9 cellular contexts compared by ENCODE assay signal in the genomic region with DNA sequence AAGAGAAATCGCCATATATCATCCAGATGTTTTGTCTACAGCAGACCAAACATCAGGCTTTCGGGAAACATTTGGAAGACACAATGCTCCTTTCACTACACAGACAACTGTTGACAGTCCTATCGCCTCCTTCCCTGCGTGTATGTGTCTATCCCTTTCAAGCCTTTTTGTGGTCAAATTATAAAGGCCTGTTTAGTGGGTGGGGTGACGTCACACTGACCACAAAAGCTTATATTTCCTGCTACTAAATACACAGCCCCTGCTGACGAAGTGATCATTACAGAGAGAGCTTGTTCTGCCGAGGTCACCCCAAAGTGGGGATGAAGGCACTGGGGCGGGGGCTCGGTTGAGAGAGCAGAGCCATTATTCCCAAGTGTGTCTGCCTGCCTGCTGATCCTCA.
DNase-seq lines count a peak whose midpoint lies in the region; ATAC-seq, FAIRE-seq and TF ChIP-seq lines count a peak whose summit lies in the region.
"Had no signal": no experiment of that assay in that cellular context is flagged by ENCODE, and none has a peak within 500 bp of the region (broad histone marks: within the 10 kb centered on the region; RNA-seq: fewer than 3 reads in every experiment).

No MANE protein-coding gene starts in this region.

- DNase-seq in H4 (ENCODE audit: low spot score) (peak; percentile 98), NCI-H460 (ENCODE audit: extremely low read depth, low read depth) (peak; percentile 32), GM12878 (ENCODE audit: low read depth, low spot score) (no peak), ACHN (no peak)
- DNase-seq: left cardiac atrium had no signal

- no peak overlapping the region for H3K9ac ChIP-seq in GM12878 (ENCODE audit: control insufficient read depth, insufficient read depth, low read length)

- no peaks in the 10 kb centered on the region for H3K79me2 ChIP-seq in GM12878 (ENCODE audit: control insufficient read depth, insufficient read depth, low read length)

- SMC1A ChIA-PET in GM12878 (lab: Charles Lee; ENCODE audit: uncharacterized antibody, unreplicated experiment) = interaction anchor here (0.9 to 1.1 kb wide), 2 partner anchors 17 to 57 kb away, joined by 3 read pairs; no protein-coding TSS in a partner anchor

- FAIRE-seq in GM12878 (lab: Jason Lieb, UNC) = no peak

- RAD21 ChIA-PET in GM12878 (lab: Charles Lee; ENCODE audit: unreplicated experiment) = interaction anchor here (0.6 kb wide), 1 partner anchor 348 kb away, joined by 4 read pairs; no protein-coding TSS in a partner anchor

- no peaks in the 10 kb centered on the region for H3K36me3 ChIP-seq in GM12878 (ENCODE audit: control insufficient read depth in 2 of 2, insufficient read depth in 2 of 2, low read length in 1 of 2)
- no peaks in the 10 kb centered on the region for H3K36me3 ChIP-seq in neuron (ENCODE audit: insufficient read depth, low read length)

- H2AFZ ChIP-seq in GM12878 (ENCODE audit: control insufficient read depth, low read depth, low read length) (no peak overlapping the region), neuron (ENCODE audit: low read depth, low read length) (peak overlapping the region; percentile 6)

- H3K4me2 ChIP-seq in GM12878 (ENCODE audit: control insufficient read depth, insufficient read depth) = no peak overlapping the region

- TF ChIP-seq CTCF in GM12878 (IDR thresholded peaks at IDR 0.05 in 2 of 3, conservative IDR thresholded peaks at IDR 0.05 in 1 of 3; ENCODE audit: control insufficient read depth in 2 of 3, extremely low read depth in 1 of 3, insufficient read depth in 1 of 3, low read depth in 3 of 3, low read length in 3 of 3) = no peak

- 36% methylated on average over 9 of the region's 9 CpGs for WGBS in GM12878 (ENCODE audit: insufficient coverage, insufficient replicate concordance, low lambda C conversion rate, missing lambda C conversion rate)

- H3K27ac ChIP-seq in GM12878 (ENCODE audit: control insufficient read depth, insufficient read depth) = no peak overlapping the region

- TF ChIP-seq RAD21 in GM12878 (IDR thresholded peaks at IDR 0.05; ENCODE audit: insufficient read depth, low read depth, low read length) = no peak

- in situ Hi-C loops in GM12878 (cut with MboI) (loop anchor here (10.0 kb wide), 1 partner anchor 458 kb away; no protein-coding TSS in a partner anchor), ACHN (cut with HindIII; ENCODE audit: low pct_ligation_motif_present, low pct_unique_long_range_greater_than_20kb, low sequenced_read_pairs) (loop anchor here (25.0 kb wide), 1 partner anchor 450 kb away; no protein-coding TSS in a partner anchor)

- intact Hi-C loops in GM12878 (cut with micrococcal nuclease; ENCODE audit: unreplicated experiment) = loop anchor here (5.0 to 10.0 kb wide), 5 partner anchors 70 to 480 kb away; no protein-coding TSS in a partner anchor

- H3K4me1 ChIP-seq in GM12878 (ENCODE audit: control insufficient read depth, insufficient read depth, low read length) (peaks cover 6% of the 10 kb centered on the region), neuron (ENCODE audit: insufficient read depth, low read length) (peaks cover 23% of the 10 kb centered on the region)

- no peaks in the 10 kb centered on the region for H3K27me3 ChIP-seq in GM12878 (replicated peaks in 1 of 2; ENCODE audit: control insufficient read depth in 2 of 2, insufficient read depth in 2 of 2, low read length in 1 of 2)
- H3K27me3 ChIP-seq in neuron (ENCODE audit: insufficient read depth, low read length) = no peaks in the 10 kb centered on the region

- no TSS peak for BruUV-seq in GM12878 (replicated peaks; lab: Mats Ljungman, UMichigan)

- no peaks in the 10 kb centered on the region; the same call in 2 of the 3 replicates for H3K9me3 ChIP-seq in GM12878 (replicated peaks; ENCODE audit: control insufficient read depth, insufficient read depth, low read length)
- H3K9me3 ChIP-seq in neuron (ENCODE audit: low read length) = no peaks in the 10 kb centered on the region

- H4K20me1 ChIP-seq in GM12878 (ENCODE audit: control insufficient read depth, insufficient read depth) = no peaks in the 10 kb centered on the region

- CTCF ChIA-PET in GM12878 (lab: Yijun Ruan, JAX) = interaction anchor here (0.6 kb wide), 1 partner anchor 258 kb away, joined by 3 read pairs; no protein-coding TSS in a partner anchor

- ATAC-seq in GM12878 (peak; percentile 81), HG03354 (IDR thresholded peaks at IDR 0.05; ENCODE audit: poor library complexity, severe bottlenecking, unreplicated experiment) (no peak), HG03439 (IDR thresholded peaks at IDR 0.05; ENCODE audit: unreplicated experiment) (no peak)
- ATAC-seq: Panc1 had no signal

- no peak for TF ChIP-seq POLR2A in GM12878 (IDR thresholded peaks at IDR 0.05; ENCODE audit: low read depth, low read length)

- TF ChIP-seq EP300 in GM12878 (IDR thresholded peaks at IDR 0.05; ENCODE audit: borderline replicate concordance in 1 of 2, control insufficient read depth in 1 of 2, low read depth in 2 of 2, low read length in 2 of 2) = peak; percentile 12 to 40; a peak in 2 of 4 replicates

- POLR2A ChIA-PET in GM12878 (lab: Charles Lee) = no interaction called here

- H3K4me3 ChIP-seq in GM12878 (no peak overlapping the region), neuron (ENCODE audit: low read length) (no peak overlapping the region)

TF ChIP-seq in GM12878, 131 proteins besides CTCF, POLR2A, EP300 and RAD21 (continues in another document):
- TF ChIP-seq POU2F2 (IDR thresholded peaks at IDR 0.05; ENCODE audit: borderline replicate concordance, low read depth, low read length) = peak; percentile 25; the same call in 1 of the 3 replicates
- TF ChIP-seq IKZF2 (IDR thresholded peaks at IDR 0.05) = 0 out of 4 replicates have a peak, but pooled peaks of 1 of the 2 experiments have one; percentile 21
- peak; percentile 87 for TF ChIP-seq CREB1 (IDR thresholded peaks at IDR 0.05; ENCODE audit: low read depth)
- TF ChIP-seq, protein P1, sequence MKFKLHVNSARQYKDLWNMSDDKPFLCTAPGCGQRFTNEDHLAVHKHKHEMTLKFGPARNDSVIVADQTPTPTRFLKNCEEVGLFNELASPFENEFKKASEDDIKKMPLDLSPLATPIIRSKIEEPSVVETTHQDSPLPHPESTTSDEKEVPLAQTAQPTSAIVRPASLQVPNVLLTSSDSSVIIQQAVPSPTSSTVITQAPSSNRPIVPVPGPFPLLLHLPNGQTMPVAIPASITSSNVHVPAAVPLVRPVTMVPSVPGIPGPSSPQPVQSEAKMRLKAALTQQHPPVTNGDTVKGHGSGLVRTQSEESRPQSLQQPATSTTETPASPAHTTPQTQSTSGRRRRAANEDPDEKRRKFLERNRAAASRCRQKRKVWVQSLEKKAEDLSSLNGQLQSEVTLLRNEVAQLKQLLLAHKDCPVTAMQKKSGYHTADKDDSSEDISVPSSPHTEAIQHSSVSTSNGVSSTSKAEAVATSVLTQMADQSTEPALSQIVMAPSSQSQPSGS (IDR thresholded peaks at IDR 0.05; ENCODE audit: low read length) = peak; percentile 42; the same call in 1 of the 2 replicates
- peak; percentile 92 for TF ChIP-seq CREM (IDR thresholded peaks at IDR 0.05; ENCODE audit: low read depth)
- peak; percentile 97 for TF ChIP-seq RUNX3 (IDR thresholded peaks at IDR 0.05; ENCODE audit: low read length)
- TF ChIP-seq EED (IDR thresholded peaks at IDR 0.05; ENCODE audit: low read depth) = peak; percentile 75
- peak; percentile 87 for TF ChIP-seq ATF7 (IDR thresholded peaks at IDR 0.05; ENCODE audit: low read depth)
- TF ChIP-seq EGR1 (IDR thresholded peaks at IDR 0.05; ENCODE audit: borderline replicate concordance in 1 of 2, low read depth in 2 of 2, low read length in 2 of 2) = peak in 1 of 2 experiments; percentile 37; a peak in 1 of 3 replicates
- TF ChIP-seq NFIC (IDR thresholded peaks at IDR 0.05; ENCODE audit: low read depth, low read length) = peak; percentile 44; the same call in 1 of the 2 replicates
- TF ChIP-seq, protein P2, sequence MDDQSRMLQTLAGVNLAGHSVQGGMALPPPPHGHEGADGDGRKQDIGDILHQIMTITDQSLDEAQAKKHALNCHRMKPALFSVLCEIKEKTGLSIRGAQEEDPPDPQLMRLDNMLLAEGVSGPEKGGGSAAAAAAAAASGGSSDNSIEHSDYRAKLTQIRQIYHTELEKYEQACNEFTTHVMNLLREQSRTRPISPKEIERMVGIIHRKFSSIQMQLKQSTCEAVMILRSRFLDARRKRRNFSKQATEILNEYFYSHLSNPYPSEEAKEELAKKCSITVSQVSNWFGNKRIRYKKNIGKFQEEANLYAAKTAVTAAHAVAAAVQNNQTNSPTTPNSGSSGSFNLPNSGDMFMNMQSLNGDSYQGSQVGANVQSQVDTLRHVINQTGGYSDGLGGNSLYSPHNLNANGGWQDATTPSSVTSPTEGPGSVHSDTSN (IDR thresholded peaks at IDR 0.05; ENCODE audit: insufficient replicate concordance, low read depth, low read length) = no peak
- TF ChIP-seq SUPT20H (IDR thresholded peaks at IDR 0.05; ENCODE audit: borderline replicate concordance, control insufficient read depth, low read depth, low read length) = no peak
- TF ChIP-seq IKZF1 (conservative IDR thresholded peaks at IDR 0.05) = peak; percentile 63
- peak; percentile 87; the same call in 1 of the 2 replicates for TF ChIP-seq CBFB (IDR thresholded peaks at IDR 0.05; ENCODE audit: low read depth)
- peak; percentile 34; the same call in 1 of the 2 replicates for TF ChIP-seq JUNB (IDR thresholded peaks at IDR 0.05)
- peak; percentile 55; the same call in 1 of the 2 replicates for TF ChIP-seq MTA2 (IDR thresholded peaks at IDR 0.05; ENCODE audit: low read depth)

Comparison
In these comparisons a context has a peak if more than half of its experiments do, and no peak if none do; other contexts are left out.
1. DNase-seq: peak in H4 (single experiment) and NCI-H460 (single experiment); none in GM12878 (single experiment) and ACHN (single experiment).